Comparison of ENCODE assay signal across 17 cellular contexts in the genomic region with DNA sequence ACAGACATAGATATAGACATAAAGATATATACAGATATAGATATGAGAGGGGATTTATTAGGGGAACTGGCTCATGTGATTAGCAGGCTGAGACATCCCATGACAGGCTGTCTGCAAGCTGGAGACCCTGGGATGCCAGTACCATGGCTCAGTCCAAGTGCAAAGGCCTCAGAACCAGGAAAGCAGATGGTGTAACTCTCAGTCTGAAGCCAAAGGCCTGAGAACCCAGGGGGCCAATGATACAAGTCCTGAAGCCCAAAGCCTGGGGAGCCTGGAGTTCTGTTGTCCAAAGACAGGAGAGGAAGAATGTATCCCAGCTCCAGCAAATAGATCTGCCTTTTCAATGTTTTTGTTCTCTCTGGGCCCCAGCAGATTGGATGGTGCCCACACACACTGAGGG. TPM values are rescaled to one million over a fixed set of nuclear protein-coding genes. Genes with fewer than 3 reads are reported as not detected.
A peak's percentile ranks its signal among the peaks of the same experiment; 100 is the strongest.
DNase-seq lines count a peak whose midpoint lies in the region; ATAC-seq and TF ChIP-seq lines count a peak whose summit lies in the region.
"Had no signal": no experiment of that assay in that cellular context is flagged by ENCODE, and none has a peak within 500 bp of the region (broad histone marks: within the 10 kb centered on the region; RNA-seq: fewer than 3 reads in every experiment).

No MANE protein-coding gene starts in this region.

- peaks cover 46% of the 10 kb centered on the region for H3K4me1 Mint-ChIP-seq in activated T-helper 17 cell treated with anti-CD3 and anti-CD28 coated beads, Interleukin-2, amount 50 U/mL, for 72 hours

- DNase-seq in DMS 273 (lab: John Stamatoyannopoulos, UW; ENCODE audit: unreplicated experiment) (peak; percentile 21), DMS 273 treated with DMSO at 0.1 percent for 48 hours (lab: John Stamatoyannopoulos, UW) (no peak), iris pigment epithelial cell (ENCODE audit: low read depth) (peak; percentile 39), HEK293T (ENCODE audit: extremely low spot score) (no peak), medulla oblongata (ENCODE audit: extremely low spot score) (no peak), SIG-M5 (lab: John Stamatoyannopoulos, UW) (no peak)
- DNase-seq: NCI-H2227 treated with DMSO at 0.1 percent for 48 hours; stimulated activated CD4-positive, alpha-beta T cell treated with anti-CD3 and anti-CD28 coated beads, Interleukin-1b, Interleukin-23, amount 100 ng/mL, for 48 hours; tibial artery had no signal

- no peak overlapping the region for H3K4me3 ChIP-seq in skeletal muscle tissue (ENCODE audit: low read length in 3 of 3)
- H3K4me3 ChIP-seq: breast epithelium, GM23338, tibial artery had no signal

- H3K4me3 Mint-ChIP-seq in activated T-helper 17 cell treated with anti-CD3 and anti-CD28 coated beads, Interleukin-2, amount 50 U/mL, for 72 hours = peak overlapping the region; percentile 80
- H3K4me3 Mint-ChIP-seq: GM23338 had no signal

- CTCF ChIA-PET in HEK293T (lab: Yijun Ruan, JAX) = no interaction called here

- H3K27me3 Mint-ChIP-seq in activated T-helper 17 cell treated with anti-CD3 and anti-CD28 coated beads, Interleukin-2, amount 50 U/mL, for 72 hours = no peaks in the 10 kb centered on the region

- H3K36me3 Mint-ChIP-seq in activated T-helper 17 cell treated with anti-CD3 and anti-CD28 coated beads, Interleukin-2, amount 50 U/mL, for 72 hours (ENCODE audit: low read depth) = peaks cover 42% of the 10 kb centered on the region

- H3K9ac ChIP-seq in skeletal muscle tissue (ENCODE audit: low read depth in 1 of 3, low read length in 3 of 3) = peak overlapping the region; percentile 16 to 58 (median 24)

- no peaks in the 10 kb centered on the region for H3K27me3 ChIP-seq in skeletal muscle tissue (ENCODE audit: control insufficient read depth in 3 of 3, insufficient read depth in 3 of 3, low read length in 3 of 3)
- H3K27me3 ChIP-seq: breast epithelium, tibial artery had no signal

- no peaks in the 10 kb centered on the region for H3K9me3 Mint-ChIP-seq in activated T-helper 17 cell treated with anti-CD3 and anti-CD28 coated beads, Interleukin-2, amount 50 U/mL, for 72 hours
- H3K9me3 Mint-ChIP-seq: GM23338 had no signal

- ATAC-seq in activated T-helper 17 cell treated with anti-CD3 and anti-CD28 coated beads, Interleukin-2, amount 50 U/mL, for 72 hours (replicated peaks) = no peak
- ATAC-seq: GM23338 had no signal

- peaks cover 0 to 2% (median 0%) of the 10 kb centered on the region in 3 donors for H3K36me3 ChIP-seq in skeletal muscle tissue (ENCODE audit: control insufficient read depth in 3 of 3, insufficient read depth in 3 of 3, low read length in 3 of 3)
- H3K36me3 ChIP-seq: breast epithelium, tibial artery had no signal

- H3K9me3 ChIP-seq in skeletal muscle tissue (ENCODE audit: control insufficient read depth in 3 of 3, low read length in 3 of 3) = no peaks in the 10 kb centered on the region
- H3K9me3 ChIP-seq: breast epithelium, tibial artery had no signal

- no peak overlapping the region for H3K27ac Mint-ChIP-seq in activated T-helper 17 cell treated with anti-CD3 and anti-CD28 coated beads, Interleukin-2, amount 50 U/mL, for 72 hours
- H3K27ac Mint-ChIP-seq: GM23338 had no signal

- H3K27ac ChIP-seq in skeletal muscle tissue (ENCODE audit: low read depth, low read length) = no peak overlapping the region
- H3K27ac ChIP-seq: 22Rv1, tibial artery had no signal

- POLR2A ChIA-PET in HEK293T (lab: Yijun Ruan, JAX) = no interaction called here

- H3K4me1 ChIP-seq in skeletal muscle tissue (ENCODE audit: control insufficient read depth in 3 of 3, insufficient read depth in 3 of 3, low read length in 3 of 3) = peaks cover 53 to 63% (median 54%) of the 10 kb centered on the region in 3 donors

TF ChIP-seq in HEK293T, 16 proteins besides CTCF, POLR2A, EP300 and RAD21:
- TF ChIP-seq FOXA1 (IDR thresholded peaks at IDR 0.05) (no peak), BHLHE40 (IDR thresholded peaks at IDR 0.05; ENCODE audit: borderline replicate concordance) (no peak), LEF1 (IDR thresholded peaks at IDR 0.05; ENCODE audit: borderline replicate concordance) (no peak), TARDBP (IDR thresholded peaks at IDR 0.05) (no peak), L3MBTL2 (conservative IDR thresholded peaks at IDR 0.05) (no peak), ELF4 (IDR thresholded peaks at IDR 0.05) (no peak), ZNF384 (IDR thresholded peaks at IDR 0.05) (no peak), ARNT (IDR thresholded peaks at IDR 0.05) (no peak), SUZ12 (IDR thresholded peaks at IDR 0.05) (no peak), CTBP1 (IDR thresholded peaks at IDR 0.05; ENCODE audit: borderline replicate concordance) (no peak), FOXM1 (IDR thresholded peaks at IDR 0.05; ENCODE audit: borderline replicate concordance) (no peak), HDGF (IDR thresholded peaks at IDR 0.05; ENCODE audit: borderline replicate concordance) (no peak)
- TF ChIP-seq, protein P1, sequence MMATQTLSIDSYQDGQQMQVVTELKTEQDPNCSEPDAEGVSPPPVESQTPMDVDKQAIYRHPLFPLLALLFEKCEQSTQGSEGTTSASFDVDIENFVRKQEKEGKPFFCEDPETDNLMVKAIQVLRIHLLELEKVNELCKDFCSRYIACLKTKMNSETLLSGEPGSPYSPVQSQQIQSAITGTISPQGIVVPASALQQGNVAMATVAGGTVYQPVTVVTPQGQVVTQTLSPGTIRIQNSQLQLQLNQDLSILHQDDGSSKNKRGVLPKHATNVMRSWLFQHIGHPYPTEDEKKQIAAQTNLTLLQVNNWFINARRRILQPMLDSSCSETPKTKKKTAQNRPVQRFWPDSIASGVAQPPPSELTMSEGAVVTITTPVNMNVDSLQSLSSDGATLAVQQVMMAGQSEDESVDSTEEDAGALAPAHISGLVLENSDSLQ (IDR thresholded peaks at IDR 0.05) = no peak

RNA-seq across cellular contexts. Expression of a gene that starts 5.5 kb away (rescaled TPM):
- total RNA-seq in activated T-helper 17 cell treated with anti-CD3 and anti-CD28 coated beads, Interleukin-2, amount 50 U/mL, for 72 hours = 100 to 1,000 TPM in 1 of 2 donors, 10 to 100 TPM in 1; 74.0 to 114 TPM
- total RNA-seq in skeletal muscle tissue = 338 TPM

RNA-seq across cellular contexts. Expression of a gene that starts 21.1 kb away (rescaled TPM):
- not detected for total RNA-seq in activated T-helper 17 cell treated with anti-CD3 and anti-CD28 coated beads, Interleukin-2, amount 50 U/mL, for 72 hours
- not detected for total RNA-seq in skeletal muscle tissue
- total RNA-seq: glomerular endothelial cell, GM23338, mononuclear cell, pulmonary artery endothelial cell had no signal

RNA-seq across cellular contexts. Expression of a gene that starts 52.7 kb away (rescaled TPM):
- total RNA-seq in activated T-helper 17 cell treated with anti-CD3 and anti-CD28 coated beads, Interleukin-2, amount 50 U/mL, for 72 hours = 10 to 100 TPM; 32.0 to 86.0 TPM
- total RNA-seq in skeletal muscle tissue = 61.6 TPM

Comparison
In these comparisons a context has a peak if more than half of its experiments do, and no peak if none do; other contexts are left out.
1. DNase-seq: peak in DMS 273 (single experiment) and iris pigment epithelial cell (single experiment); none in DMS 273 treated with DMSO at 0.1 percent for 48 hours (single experiment), HEK293T (single experiment), medulla oblongata (single experiment) and SIG-M5 (single experiment).